In the genomic region with DNA sequence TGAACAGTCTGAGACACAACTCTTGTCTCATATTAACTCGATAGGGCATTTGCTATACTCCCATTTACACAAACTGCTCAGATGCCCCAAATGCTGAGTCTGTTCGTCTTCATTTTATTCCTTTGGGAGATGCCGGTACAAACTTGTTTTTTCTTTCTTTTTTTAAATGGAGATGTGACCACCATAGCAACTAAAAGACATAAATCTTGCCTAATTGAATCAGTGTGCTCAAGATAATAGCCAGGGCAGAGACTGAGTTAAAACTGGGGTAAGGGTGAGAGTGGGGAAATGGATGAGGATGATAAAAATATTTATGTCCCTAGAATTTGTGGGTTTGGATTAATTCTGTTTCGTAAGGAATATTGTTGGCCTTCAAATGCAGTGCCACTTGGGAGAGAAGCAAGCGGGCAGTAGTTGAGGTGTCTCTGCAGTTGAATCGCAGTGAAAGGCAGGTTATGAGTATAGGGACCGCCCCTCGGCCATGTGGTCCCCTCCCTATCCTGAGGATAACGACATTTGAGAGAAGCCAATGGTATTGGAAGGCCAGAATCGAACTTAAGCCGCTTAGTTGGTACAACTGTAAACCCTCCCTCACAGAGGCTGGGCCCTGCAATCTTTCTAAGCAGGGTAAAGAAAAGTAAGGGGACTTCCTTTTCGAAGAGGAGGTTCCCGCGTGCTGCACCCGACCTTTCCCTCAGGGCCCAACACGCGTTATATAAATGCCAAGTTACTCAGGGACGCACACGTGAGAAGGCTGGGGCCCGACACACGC, we compare ENCODE assay signal across 8 cellular contexts. TPM values are rescaled to one million over a fixed set of nuclear protein-coding genes. Genes with fewer than 3 reads are reported as not detected.
DNase-seq lines count a peak whose midpoint lies in the region; ATAC-seq and TF ChIP-seq lines count a peak whose summit lies in the region.

No MANE protein-coding gene starts in this region.

- H3K27me3 ChIP-seq in right lobe of liver = no peaks in the 10 kb centered on the region

- WGBS in right lobe of liver (ENCODE audit: insufficient coverage, low coverage, low lambda C conversion rate, missing lambda C conversion rate) = 41% methylated on average over 11 of the region's 21 CpGs

- H3K27ac ChIP-seq in right lobe of liver = peak overlapping the region; percentile 74 to 97 (median 92)

- H3K9me3 ChIP-seq in right lobe of liver = no peaks in the 10 kb centered on the region

- TF ChIP-seq POLR2A in right lobe of liver (IDR thresholded peaks at IDR 0.05) = no peak

- H3K4me1 ChIP-seq in right lobe of liver = peaks cover 0 to 6% (median 0%) of the 10 kb centered on the region in 4 donors

- no peaks in the 10 kb centered on the region for H3K9me3 Mint-ChIP-seq in chondrocyte (ENCODE audit: low read depth)
- H3K9me3 Mint-ChIP-seq in stimulated activated effector memory CD8-positive, alpha-beta T cell treated with anti-CD3 and anti-CD28 coated beads, Interleukin-12 subunit alpha, Interleukin-12 subunit beta, amount 100 ng/mL, for 72 hours = peaks cover 3% of the 10 kb centered on the region

- peak overlapping the region; percentile 81 for H3K4me3 Mint-ChIP-seq in chondrocyte (ENCODE audit: unreplicated experiment)
- no peak overlapping the region for H3K4me3 Mint-ChIP-seq in stimulated activated effector memory CD8-positive, alpha-beta T cell treated with anti-CD3 and anti-CD28 coated beads, Interleukin-12 subunit alpha, Interleukin-12 subunit beta, amount 100 ng/mL, for 72 hours

- peak; percentile 59 for DNase-seq in GM13976 (ENCODE audit: low spot score)
- DNase-seq in NCI-H1092 (lab: John Stamatoyannopoulos, UW) = peak; percentile 41
- peak; percentile 41 for DNase-seq in SW480 (ENCODE audit: low spot score)
- DNase-seq in chondrocyte (ENCODE audit: low spot score) = no peak
- DNase-seq in right lobe of liver = no peak
- no peak for DNase-seq in stimulated activated effector memory CD8-positive, alpha-beta T cell treated with anti-CD3 and anti-CD28 coated beads, Interleukin-12 subunit alpha, Interleukin-12 subunit beta, amount 100 ng/mL, for 72 hours (ENCODE audit: low spot score in 2 of 2)
- DNase-seq in posterior vena cava (ENCODE audit: low spot score) = no peak

- intact Hi-C loops in right lobe of liver (cut with DNase I) = loop anchor here in 1 of 2 donors (5.0 kb wide), 1 partner anchor 74 kb away; no protein-coding TSS in a partner anchor
- intact Hi-C loops in posterior vena cava (cut with DNase I) = loop anchor here in 1 of 2 donors (10.0 kb wide), 1 partner anchor 51 kb away; no protein-coding TSS in a partner anchor

- ATAC-seq in HG02610 (IDR thresholded peaks at IDR 0.05; ENCODE audit: unreplicated experiment) = peak; percentile 27
- peak; percentile 59 to 68 (median 66) for ATAC-seq in right lobe of liver
- peak; percentile 75 for ATAC-seq in stimulated activated effector memory CD8-positive, alpha-beta T cell treated with anti-CD3 and anti-CD28 coated beads, Interleukin-12 subunit alpha, Interleukin-12 subunit beta, amount 100 ng/mL, for 72 hours

- H3K36me3 ChIP-seq in right lobe of liver = no peaks in the 10 kb centered on the region

- TF ChIP-seq CTCF in GM13976 (IDR thresholded peaks at IDR 0.05; ENCODE audit: borderline replicate concordance, control extremely low read depth, extremely low read depth, insufficient read depth, missing control alignments) (no peak), chondrocyte (IDR thresholded peaks at IDR 0.05) (no peak), right lobe of liver (IDR thresholded peaks at IDR 0.05) (no peak)

- in situ Hi-C loops in GM13976 (cut with MboI; ENCODE audit: low sequenced_read_pairs, unreplicated experiment) = loop anchor here (25.0 kb wide), 1 partner anchor 464 kb away; a partner anchor contains a TSS

- no peak overlapping the region for H3K27ac Mint-ChIP-seq in chondrocyte (ENCODE audit: unreplicated experiment)
- H3K27ac Mint-ChIP-seq in stimulated activated effector memory CD8-positive, alpha-beta T cell treated with anti-CD3 and anti-CD28 coated beads, Interleukin-12 subunit alpha, Interleukin-12 subunit beta, amount 100 ng/mL, for 72 hours = no peak overlapping the region

- no peaks in the 10 kb centered on the region for H3K36me3 Mint-ChIP-seq in chondrocyte (ENCODE audit: low read depth)
- no peaks in the 10 kb centered on the region for H3K36me3 Mint-ChIP-seq in stimulated activated effector memory CD8-positive, alpha-beta T cell treated with anti-CD3 and anti-CD28 coated beads, Interleukin-12 subunit alpha, Interleukin-12 subunit beta, amount 100 ng/mL, for 72 hours

- peak overlapping the region; percentile 70 to 93 (median 92) for H3K4me3 ChIP-seq in right lobe of liver

- peaks cover 10% of the 10 kb centered on the region for H3K4me1 Mint-ChIP-seq in chondrocyte (ENCODE audit: low read depth)
- H3K4me1 Mint-ChIP-seq in stimulated activated effector memory CD8-positive, alpha-beta T cell treated with anti-CD3 and anti-CD28 coated beads, Interleukin-12 subunit alpha, Interleukin-12 subunit beta, amount 100 ng/mL, for 72 hours = peaks cover 24% of the 10 kb centered on the region

- H3K27me3 Mint-ChIP-seq in chondrocyte (ENCODE audit: low read depth) = peaks cover 4% of the 10 kb centered on the region

RNA-seq across cellular contexts. Expression of a gene that starts 0.8 kb away (rescaled TPM):
- total RNA-seq in chondrocyte (1.2 to 3.2 TPM (median 1.5 TPM) in 3 replicates), right lobe of liver (10 to 100 TPM in 1 of 6 experiments, 1 to 10 TPM in 5; 1.8 to 11.3 (median 4.7) TPM), posterior vena cava (1 to 10 TPM; 6.0 to 9.9 TPM)

Comparison
In these comparisons a context has a peak if more than half of its experiments do, and no peak if none do; other contexts are left out.
1. DNase-seq: peak in GM13976 (single experiment), NCI-H1092 (single experiment) and SW480 (single experiment); none in chondrocyte (single experiment), right lobe of liver (0 of 3), stimulated activated effector memory CD8-positive, alpha-beta T cell treated with anti-CD3 and anti-CD28 coated beads, Interleukin-12 subunit alpha, Interleukin-12 subunit beta, amount 100 ng/mL, for 72 hours (0 of 2) and posterior vena cava (single experiment).
2. Peak in every context shown above with its lines, with median percentiles within 50 percentile points of each other: ATAC-seq.